ENCODE assay signal across 1 cellular context in the genomic region with DNA sequence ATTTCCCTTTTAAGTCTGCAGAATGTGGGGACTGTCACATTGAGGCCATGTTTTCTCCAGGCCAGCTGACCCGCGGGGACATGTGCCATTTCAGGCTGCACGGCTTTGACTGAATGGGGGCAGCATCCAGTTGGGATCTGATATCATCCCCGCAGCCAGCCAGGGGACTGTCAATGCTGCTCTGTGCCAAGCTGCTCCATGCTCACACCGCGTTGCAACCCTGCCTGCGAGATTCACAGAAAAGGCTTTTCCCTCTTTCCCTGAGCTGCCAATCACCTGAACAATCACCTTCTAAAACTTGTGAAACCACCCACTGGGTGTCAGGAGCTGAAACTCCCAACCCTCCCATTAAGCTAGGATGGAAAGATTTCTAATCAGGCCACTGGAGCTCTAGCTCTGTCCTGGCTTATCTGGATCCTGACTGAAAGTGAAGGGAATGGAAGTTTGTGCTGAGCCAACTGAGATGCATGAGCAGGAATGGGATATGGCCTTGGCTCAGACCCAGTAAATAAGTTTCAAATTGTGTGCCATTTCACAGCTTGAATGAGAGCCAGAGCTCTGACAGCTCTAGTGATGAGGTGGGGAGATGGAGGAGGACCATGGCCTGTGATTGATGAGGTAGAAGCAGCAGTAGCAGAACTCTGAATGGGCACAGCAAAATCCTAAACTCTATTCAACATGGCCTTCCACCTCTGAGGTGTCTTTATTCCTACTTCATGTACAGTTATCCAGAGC.
TF ChIP-seq lines count a peak whose summit lies in the region.

No MANE protein-coding gene starts in this region.

TF ChIP-seq in H1, 55 proteins besides CTCF, POLR2A, EP300 and RAD21:
- TF ChIP-seq PHF8 (conservative IDR thresholded peaks at IDR 0.05; ENCODE audit: low read depth, low read length) = no peak
- TF ChIP-seq, protein P1, sequence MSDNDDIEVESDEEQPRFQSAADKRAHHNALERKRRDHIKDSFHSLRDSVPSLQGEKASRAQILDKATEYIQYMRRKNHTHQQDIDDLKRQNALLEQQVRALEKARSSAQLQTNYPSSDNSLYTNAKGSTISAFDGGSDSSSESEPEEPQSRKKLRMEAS (IDR thresholded peaks at IDR 0.05) = 0 out of 2 replicates have a peak, but pooled peaks have one; percentile 11
